Comparison of ENCODE assay signal across 28 cellular contexts in the genomic region with DNA sequence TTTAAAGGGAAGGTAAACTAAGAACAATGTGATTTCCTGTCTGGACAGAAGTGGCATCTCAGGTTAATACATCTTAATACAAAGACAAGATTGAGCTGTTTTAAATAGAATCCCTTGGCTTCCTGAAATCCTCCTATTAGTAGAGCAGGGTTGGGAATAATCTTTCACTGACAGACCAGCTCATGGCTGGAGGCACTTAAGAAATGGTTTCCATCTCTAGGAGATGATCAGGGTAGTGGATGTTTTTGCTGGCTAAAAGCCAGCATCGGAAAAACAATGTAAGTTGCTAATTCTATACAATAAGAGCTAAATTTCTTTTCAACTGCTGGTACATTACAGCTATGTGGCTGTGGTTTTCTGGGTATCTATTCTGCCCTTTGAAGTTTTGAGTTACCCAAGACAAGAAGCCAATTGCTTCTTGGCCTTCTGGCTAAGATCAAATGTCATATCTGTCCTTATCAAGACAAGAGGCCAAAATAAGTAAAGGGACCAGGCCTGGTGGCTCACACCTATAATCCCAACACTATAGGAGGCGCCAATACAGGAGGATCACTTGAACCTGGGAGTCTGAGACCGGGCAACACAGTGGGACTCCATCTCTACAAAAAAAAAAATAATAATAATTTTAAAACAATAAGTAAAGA. TPM values are rescaled to one million over a fixed set of nuclear protein-coding genes. Genes with fewer than 3 reads are reported as not detected.
A peak's percentile ranks its signal among the peaks of the same experiment; 100 is the strongest.
DNase-seq lines count a peak whose midpoint lies in the region; ATAC-seq, FAIRE-seq and TF ChIP-seq lines count a peak whose summit lies in the region.
"Had no signal": no experiment of that assay in that cellular context is flagged by ENCODE, and none has a peak within 500 bp of the region (broad histone marks: within the 10 kb centered on the region; RNA-seq: fewer than 3 reads in every experiment).

No MANE protein-coding gene starts in this region.

- no peaks in the 10 kb centered on the region for H3K27me3 ChIP-seq in right cardiac atrium (ENCODE audit: control insufficient read depth, insufficient read depth)
- H3K27me3 ChIP-seq: BE2C, breast epithelium, neutrophil, sigmoid colon, SJCRH30, thyroid gland had no signal

- H3K9me3 ChIP-seq in right cardiac atrium (ENCODE audit: control insufficient read depth, low read length) = no peaks in the 10 kb centered on the region
- H3K9me3 ChIP-seq: BE2C, breast epithelium, left ventricle myocardium inferior, neutrophil, prostate gland, sigmoid colon, SJCRH30, thyroid gland had no signal

- FAIRE-seq in GM19239 (lab: Jason Lieb, UNC) = peak; percentile 31
- FAIRE-seq: GM12891, islet of Langerhans had no signal

- no peak overlapping the region for H3K4me3 ChIP-seq in choroid plexus epithelial cell (ENCODE audit: low read depth, low read length)
- H3K4me3 ChIP-seq in right cardiac atrium (ENCODE audit: low read length) = no peak overlapping the region
- H3K4me3 ChIP-seq: breast epithelium, left ventricle myocardium inferior, prostate gland, sigmoid colon, SJCRH30, thyroid gland had no signal

- peaks cover 51% of the 10 kb centered on the region for H3K27me3 Mint-ChIP-seq in mesothelial cell of epicardium (ENCODE audit: low read depth)
- no peaks in the 10 kb centered on the region for H3K27me3 Mint-ChIP-seq in activated T-helper 1 cell treated with anti-CD3 and anti-CD28 coated beads, Interleukin-12 subunit alpha, Interleukin-12 subunit beta, Interleukin-2, Interleukin-4 antibody, amounts not matched to agents 30 ng/mL and 10 ng/mL and 1 ng/mL, durations not matched to agents 14 hours and 24 hours and 36 hours (ENCODE audit: insufficient read depth)
- H3K27me3 Mint-ChIP-seq: activated T-helper 17 cell treated with anti-CD3 and anti-CD28 coated beads, Interleukin-2, amount 50 U/mL, for 72 hours; naive thymus-derived CD4-positive, alpha-beta T cell had no signal

- TF ChIP-seq CTCF in choroid plexus epithelial cell (conservative IDR thresholded peaks at IDR 0.05; ENCODE audit: low read depth, low read length) (no peak), mesothelial cell of epicardium (IDR thresholded peaks at IDR 0.05; ENCODE audit: unreplicated experiment) (no peak)

- ATAC-seq in HG02759 (IDR thresholded peaks at IDR 0.05; ENCODE audit: unreplicated experiment) (no peak), right cardiac atrium (no peak)
- ATAC-seq: activated CD4-positive, CD25-positive, alpha-beta regulatory T cell treated with anti-CD3 and anti-CD28 coated beads, Interleukin-2, amount 50 U/mL, for 24 hours; activated T-helper 17 cell treated with anti-CD3 and anti-CD28 coated beads, Interleukin-2, amount 50 U/mL, for 72 hours; HCT116; naive thymus-derived CD4-positive, alpha-beta T cell had no signal

- 78% methylated on average over 3 of the region's 3 CpGs for WGBS in right cardiac atrium

- DNase-seq in GM19239 (ENCODE audit: insufficient read length, low spot score) (no peak), NCI-H82 (lab: John Stamatoyannopoulos, UW) (peak; percentile 63), choroid plexus epithelial cell (ENCODE audit: low read depth) (peak; percentile 23), mesothelial cell of epicardium (ENCODE audit: low spot score in 2 of 2, unreplicated experiment in 2 of 2) (no peak), midbrain (lab: John Stamatoyannopoulos, UW) (no peak), right cardiac atrium (no peak)
- DNase-seq in activated T-helper 1 cell treated with anti-CD3 and anti-CD28 coated beads, Interleukin-12 subunit alpha, Interleukin-12 subunit beta, Interleukin-2, Interleukin-4 antibody, amounts not matched to agents 30 ng/mL and 10 ng/mL and 1 ng/mL, durations not matched to agents 14 hours and 24 hours and 36 hours (ENCODE audit: low spot score) = no peak
- DNase-seq: activated CD4-positive, alpha-beta T cell treated with anti-CD3 and anti-CD28 coated beads, Interleukin-2, amount 50 U/mL, for 48 hours; activated naive CD4-positive, alpha-beta T cell treated with anti-CD3 and anti-CD28 coated beads, Interleukin-2, amount 50 U/mL, for 16 hours; amniotic stem cell; MV-4-11; naive thymus-derived CD4-positive, alpha-beta T cell; RPMI8226; sigmoid colon; stimulated activated CD4-positive, alpha-beta T cell treated with anti-CD3 and anti-CD28 coated beads, Interleukin-4, amount 100 ng/mL, for 1 hour had no signal

- no peak overlapping the region for H3K4me3 Mint-ChIP-seq in mesothelial cell of epicardium
- no peak overlapping the region for H3K4me3 Mint-ChIP-seq in activated T-helper 1 cell treated with anti-CD3 and anti-CD28 coated beads, Interleukin-12 subunit alpha, Interleukin-12 subunit beta, Interleukin-2, Interleukin-4 antibody, amounts not matched to agents 30 ng/mL and 10 ng/mL and 1 ng/mL, durations not matched to agents 14 hours and 24 hours and 36 hours
- H3K4me3 Mint-ChIP-seq: activated T-helper 17 cell treated with anti-CD3 and anti-CD28 coated beads, Interleukin-2, amount 50 U/mL, for 72 hours; naive thymus-derived CD4-positive, alpha-beta T cell had no signal

- no peak overlapping the region for H3K27ac ChIP-seq in right cardiac atrium (ENCODE audit: low read length)
- H3K27ac ChIP-seq: breast epithelium, neutrophil, prostate gland, sigmoid colon, SJCRH30, thyroid gland had no signal

- no peaks in the 10 kb centered on the region for H3K9me3 Mint-ChIP-seq in mesothelial cell of epicardium
- no peaks in the 10 kb centered on the region for H3K9me3 Mint-ChIP-seq in activated T-helper 1 cell treated with anti-CD3 and anti-CD28 coated beads, Interleukin-12 subunit alpha, Interleukin-12 subunit beta, Interleukin-2, Interleukin-4 antibody, amounts not matched to agents 30 ng/mL and 10 ng/mL and 1 ng/mL, durations not matched to agents 14 hours and 24 hours and 36 hours
- H3K9me3 Mint-ChIP-seq: activated T-helper 17 cell treated with anti-CD3 and anti-CD28 coated beads, Interleukin-2, amount 50 U/mL, for 72 hours had no signal

- peaks cover 7% of the 10 kb centered on the region for H3K4me1 ChIP-seq in right cardiac atrium (ENCODE audit: control insufficient read depth, insufficient read depth, low read length)
- H3K4me1 ChIP-seq: breast epithelium, prostate gland, SJCRH30, thyroid gland had no signal

- H3K36me3 Mint-ChIP-seq in mesothelial cell of epicardium = no peaks in the 10 kb centered on the region
- H3K36me3 Mint-ChIP-seq in activated T-helper 1 cell treated with anti-CD3 and anti-CD28 coated beads, Interleukin-12 subunit alpha, Interleukin-12 subunit beta, Interleukin-2, Interleukin-4 antibody, amounts not matched to agents 30 ng/mL and 10 ng/mL and 1 ng/mL, durations not matched to agents 14 hours and 24 hours and 36 hours (ENCODE audit: low read depth) = peaks cover 20% of the 10 kb centered on the region

- intact Hi-C loops in activated T-helper 1 cell treated with anti-CD3 and anti-CD28 coated beads, Interleukin-12 subunit alpha, Interleukin-12 subunit beta, Interleukin-2, Interleukin-4 antibody, amounts not matched to agents 30 ng/mL and 10 ng/mL and 1 ng/mL, durations not matched to agents 14 hours and 24 hours and 36 hours (cut with micrococcal nuclease) = no loop called here
- intact Hi-C loops in right cardiac atrium (cut with DNase I) = no loop called here

- H3K27ac Mint-ChIP-seq in mesothelial cell of epicardium = peak overlapping the region; percentile 28
- H3K27ac Mint-ChIP-seq in activated T-helper 1 cell treated with anti-CD3 and anti-CD28 coated beads, Interleukin-12 subunit alpha, Interleukin-12 subunit beta, Interleukin-2, Interleukin-4 antibody, amounts not matched to agents 30 ng/mL and 10 ng/mL and 1 ng/mL, durations not matched to agents 14 hours and 24 hours and 36 hours = no peak overlapping the region

- peaks cover 20% of the 10 kb centered on the region for H3K4me1 Mint-ChIP-seq in mesothelial cell of epicardium
- peaks cover 15% of the 10 kb centered on the region for H3K4me1 Mint-ChIP-seq in activated T-helper 1 cell treated with anti-CD3 and anti-CD28 coated beads, Interleukin-12 subunit alpha, Interleukin-12 subunit beta, Interleukin-2, Interleukin-4 antibody, amounts not matched to agents 30 ng/mL and 10 ng/mL and 1 ng/mL, durations not matched to agents 14 hours and 24 hours and 36 hours (ENCODE audit: low read depth)

RNA-seq across cellular contexts. Expression of a gene that starts 49.6 kb away (rescaled TPM):
- 17.0 to 22.0 TPM (median 18.6 TPM) in 3 replicates for total RNA-seq in mesothelial cell of epicardium
- 46.1 and 48.5 TPM in 2 replicates for total RNA-seq in activated T-helper 1 cell treated with anti-CD3 and anti-CD28 coated beads, Interleukin-12 subunit alpha, Interleukin-12 subunit beta, Interleukin-2, Interleukin-4 antibody, amounts not matched to agents 30 ng/mL and 10 ng/mL and 1 ng/mL, durations not matched to agents 14 hours and 24 hours and 36 hours
- total RNA-seq in right cardiac atrium = 10 to 100 TPM; 21.0 to 27.1 (median 22.8) TPM
- polyA plus RNA-seq in right cardiac atrium = 10.7 TPM

Comparison
In these comparisons a context has a peak if more than half of its experiments do, and no peak if none do; other contexts are left out.
1. DNase-seq: peak in NCI-H82 (single experiment) and choroid plexus epithelial cell (single experiment); none in GM19239 (single experiment), mesothelial cell of epicardium (0 of 2), activated T-helper 1 cell treated with anti-CD3 and anti-CD28 coated beads, Interleukin-12 subunit alpha, Interleukin-12 subunit beta, Interleukin-2, Interleukin-4 antibody, amounts not matched to agents 30 ng/mL and 10 ng/mL and 1 ng/mL, durations not matched to agents 14 hours and 24 hours and 36 hours (single experiment), midbrain (single experiment) and right cardiac atrium (0 of 3).